ENCODE assay signal across 10 cellular contexts in the genomic region with DNA sequence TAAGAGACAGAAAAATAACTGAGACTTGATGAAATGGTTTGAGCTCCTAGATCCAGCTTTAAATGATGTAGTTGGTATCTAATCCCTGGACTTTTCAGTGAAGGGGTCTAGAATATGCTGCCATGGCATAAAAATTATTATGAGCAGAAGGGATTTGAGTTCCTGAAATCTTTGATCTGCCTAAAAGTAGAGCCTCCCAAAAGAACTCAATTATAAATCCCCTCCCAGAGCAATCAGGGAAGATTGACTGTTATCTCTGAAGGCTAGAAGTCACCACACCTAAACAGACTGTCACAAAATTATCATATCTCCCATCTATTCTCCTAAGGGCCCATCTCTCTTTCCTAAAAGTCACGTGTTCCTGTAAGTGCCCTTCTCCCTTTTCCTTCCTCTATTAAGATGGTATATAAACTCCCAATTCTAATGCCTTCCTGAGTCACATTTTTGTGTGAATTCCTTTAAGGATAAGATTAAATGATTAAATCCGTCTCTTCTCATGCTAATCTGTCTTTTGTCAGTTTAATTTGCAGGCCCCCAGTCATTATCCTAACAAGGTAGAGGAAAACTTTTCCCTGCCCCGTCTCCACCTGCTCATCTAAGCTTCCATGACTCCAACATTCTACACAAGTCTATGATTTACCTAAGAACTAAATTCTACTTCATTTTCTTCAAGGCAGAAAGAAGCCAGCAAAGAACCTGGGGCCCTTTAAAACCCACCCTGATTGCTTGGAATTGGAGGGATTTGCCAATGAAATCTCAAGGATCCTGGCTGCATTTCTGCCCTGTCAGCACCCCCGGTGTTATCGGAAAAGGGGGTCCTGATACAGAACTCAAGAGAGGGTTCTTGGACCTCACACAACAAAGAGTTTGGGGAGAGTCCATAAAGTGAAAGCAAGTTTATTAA. TPM values are rescaled to one million over a fixed set of nuclear protein-coding genes. Genes with fewer than 3 reads are reported as not detected.
DNase-seq lines count a peak whose midpoint lies in the region; ATAC-seq and TF ChIP-seq lines count a peak whose summit lies in the region.
"Had no signal": no experiment of that assay in that cellular context is flagged by ENCODE, and none has a peak within 500 bp of the region (broad histone marks: within the 10 kb centered on the region; RNA-seq: fewer than 3 reads in every experiment).

No MANE protein-coding gene starts in this region.

- H3K27ac ChIP-seq in mammary epithelial cell (ENCODE audit: insufficient read depth, low read depth, low read length): peak overlapping the region; percentile 90
- H3K27ac ChIP-seq in mesenchymal stem cell (ENCODE audit: low read length, poor library complexity, severe bottlenecking): peak overlapping the region; percentile 100
- peak overlapping the region; percentile 83 for H3K27ac ChIP-seq in upper lobe of right lung

- no peak for ATAC-seq in upper lobe of right lung
- no peak for ATAC-seq in HG02623 (IDR thresholded peaks at IDR 0.05; ENCODE audit: unreplicated experiment)
- ATAC-seq in GM18498 (IDR thresholded peaks at IDR 0.05; ENCODE audit: unreplicated experiment): no peak

- H3K4me1 Mint-ChIP-seq in activated naive CD4-positive, alpha-beta T cell treated with anti-CD3 and anti-CD28 coated beads, Interleukin-2, amount 50 U/mL, for 24 hours: no peaks in the 10 kb centered on the region

- no peaks in the 10 kb centered on the region for H3K79me1 ChIP-seq in mesenchymal stem cell (replicated peaks; ENCODE audit: low read length, poor library complexity, severe bottlenecking)

- no peaks in the 10 kb centered on the region for H3K9me3 Mint-ChIP-seq in activated naive CD4-positive, alpha-beta T cell treated with anti-CD3 and anti-CD28 coated beads, Interleukin-2, amount 50 U/mL, for 24 hours
- H3K9me3 Mint-ChIP-seq: activated T-cell treated with anti-CD3 and anti-CD28 coated beads, Interleukin-2, amount 50 U/mL, for 72 hours had no signal

- H3K4me3 ChIP-seq in mammary epithelial cell (replicated peaks in 1 of 3; ENCODE audit: insufficient read depth in 1 of 3, low read depth in 2 of 3, low read length in 3 of 3): no peak overlapping the region
- H3K4me3 ChIP-seq in mesenchymal stem cell (ENCODE audit: insufficient read depth in 1 of 2, low read depth in 1 of 2, low read length in 2 of 2): peak overlapping the region in 1 of 2 experiments; percentile 52
- H3K4me3 ChIP-seq in upper lobe of right lung: no peak overlapping the region

- peak overlapping the region; percentile 11 for H2AK5ac ChIP-seq in mesenchymal stem cell (ENCODE audit: low read length, severe bottlenecking)

- H2BK12ac ChIP-seq in mesenchymal stem cell (ENCODE audit: low read length in 2 of 2): peak overlapping the region in 1 of 2 experiments; percentile 1

- no peak for DNase-seq in activated naive CD4-positive, alpha-beta T cell treated with anti-CD3 and anti-CD28 coated beads, Interleukin-2, amount 50 U/mL, for 16 hours
- DNase-seq in mammary epithelial cell (no peak), mesenchymal stem cell (peak; percentile 25), upper lobe of right lung (no peak), NCI-H510A (lab: John Stamatoyannopoulos, UW) (no peak)
- DNase-seq: activated T-cell treated with anti-CD3 and anti-CD28 coated beads, Interleukin-2, amount 50 U/mL, for 72 hours; NK-92 treated with Interleukin-12 subunit alpha and Interleukin-12 subunit beta, amount 100 ng/mL, for 24 hours had no signal

- dilution Hi-C loops in mammary epithelial cell (cut with HindIII; ENCODE audit: low sequenced_read_pairs): no loop called here

- H2BK120ac ChIP-seq in mesenchymal stem cell (ENCODE audit: low read depth, low read length): peak overlapping the region; percentile 86

- H3K4me2 ChIP-seq in mammary epithelial cell (ENCODE audit: insufficient read depth, low read depth, low read length) (peak overlapping the region; percentile 16), mesenchymal stem cell (ENCODE audit: low read length, poor library complexity, severe bottlenecking) (no peak overlapping the region)

- CTCF ChIA-PET in mammary epithelial cell (lab: Charles Lee; ENCODE audit: low non-redundant PET): no interaction called here

- no peaks in the 10 kb centered on the region for H3K9me3 ChIP-seq in mammary epithelial cell (replicated peaks; ENCODE audit: insufficient read depth, low read length)
- H3K9me3 ChIP-seq in mesenchymal stem cell (ENCODE audit: control insufficient read depth, low read length): no peaks in the 10 kb centered on the region
- no peaks in the 10 kb centered on the region for H3K9me3 ChIP-seq in upper lobe of right lung

- peak overlapping the region; percentile 42 to 46 for H3K4ac ChIP-seq in mesenchymal stem cell (ENCODE audit: low read depth in 1 of 2, low read length in 2 of 2)

- no peak overlapping the region for H3K14ac ChIP-seq in mesenchymal stem cell (ENCODE audit: low read length in 2 of 2)

- peaks cover 13% of the 10 kb centered on the region for H3K27me3 Mint-ChIP-seq in activated naive CD4-positive, alpha-beta T cell treated with anti-CD3 and anti-CD28 coated beads, Interleukin-2, amount 50 U/mL, for 24 hours

- intact Hi-C loops in mammary epithelial cell (cut with micrococcal nuclease) (no loop called here), upper lobe of right lung (cut with DNase I) (no loop called here)

- H3K4me3 Mint-ChIP-seq in activated naive CD4-positive, alpha-beta T cell treated with anti-CD3 and anti-CD28 coated beads, Interleukin-2, amount 50 U/mL, for 24 hours: no peak overlapping the region
- H3K4me3 Mint-ChIP-seq: activated T-cell treated with anti-CD3 and anti-CD28 coated beads, Interleukin-2, amount 50 U/mL, for 72 hours had no signal

- no peak overlapping the region for H3K23ac ChIP-seq in mesenchymal stem cell (ENCODE audit: low read length in 2 of 2)

- no peaks in the 10 kb centered on the region for H3K36me3 Mint-ChIP-seq in activated naive CD4-positive, alpha-beta T cell treated with anti-CD3 and anti-CD28 coated beads, Interleukin-2, amount 50 U/mL, for 24 hours

- H3K36me3 ChIP-seq in mammary epithelial cell (ENCODE audit: insufficient read depth, low read length) (no peaks in the 10 kb centered on the region), mesenchymal stem cell (ENCODE audit: control insufficient read depth in 1 of 2, insufficient read depth in 2 of 2, low read depth in 1 of 2, low read length in 2 of 2) (no peaks in the 10 kb centered on the region), upper lobe of right lung (no peaks in the 10 kb centered on the region)

- BruUV-seq in mammary epithelial cell (replicated peaks; lab: Mats Ljungman, UMichigan): TSS peak; percentile 88

- H3K4me1 ChIP-seq in mammary epithelial cell (ENCODE audit: insufficient read depth, low read length) (peaks cover 26% of the 10 kb centered on the region), mesenchymal stem cell (ENCODE audit: control insufficient read depth, insufficient read depth, low read depth, low read length) (peaks cover 7% of the 10 kb centered on the region), upper lobe of right lung (peaks cover 21% of the 10 kb centered on the region)

- peak overlapping the region in 1 of 2 experiments; percentile 55 for H3K18ac ChIP-seq in mesenchymal stem cell (ENCODE audit: low read depth in 1 of 2, low read length in 2 of 2)

- in situ Hi-C loops in mammary epithelial cell (cut with MboI; ENCODE audit: low sequenced_read_pairs in 2 of 2): no loop called here

- TF ChIP-seq CTCF in mammary epithelial cell (conservative IDR thresholded peaks at IDR 0.05 in 1 of 2, IDR thresholded peaks at IDR 0.05 in 1 of 2; ENCODE audit: extremely low read depth in 1 of 2, insufficient read depth in 1 of 2, low read depth in 1 of 2, low read length in 2 of 2) (no peak), upper lobe of right lung (IDR thresholded peaks at IDR 0.05) (no peak)

- no peak overlapping the region for H4K8ac ChIP-seq in mesenchymal stem cell (ENCODE audit: low read length)

- no peaks in the 10 kb centered on the region for H4K20me1 ChIP-seq in mammary epithelial cell (ENCODE audit: insufficient read depth, low read length)

- H4K91ac ChIP-seq in mesenchymal stem cell (ENCODE audit: low read length): no peak overlapping the region

- H2BK5ac ChIP-seq in mesenchymal stem cell (ENCODE audit: low read depth, low read length, poor library complexity, severe bottlenecking): no peak overlapping the region

- H3K27me3 ChIP-seq in mammary epithelial cell (ENCODE audit: insufficient read depth, low read length): no peaks in the 10 kb centered on the region
- H3K27me3 ChIP-seq in mesenchymal stem cell (ENCODE audit: control insufficient read depth in 1 of 2, insufficient read depth in 1 of 2, low read length in 2 of 2): no peaks in the 10 kb centered on the region
- H3K27me3 ChIP-seq in upper lobe of right lung: no peaks in the 10 kb centered on the region

- no peak overlapping the region for H2BK15ac ChIP-seq in mesenchymal stem cell (ENCODE audit: low read depth, poor library complexity, severe bottlenecking)

- 98% methylated on average over 5 of the region's 5 CpGs for WGBS in mammary epithelial cell (ENCODE audit: low coverage, missing lambda C conversion rate)
- 41% methylated on average over 5 of the region's 5 CpGs for WGBS in mesenchymal stem cell

- peak overlapping the region; percentile 17 for H2AFZ ChIP-seq in mammary epithelial cell (ENCODE audit: low read depth, low read length)
- no peak overlapping the region for H2AFZ ChIP-seq in mesenchymal stem cell (ENCODE audit: low read depth, low read length)

- H3K27ac Mint-ChIP-seq in activated naive CD4-positive, alpha-beta T cell treated with anti-CD3 and anti-CD28 coated beads, Interleukin-2, amount 50 U/mL, for 24 hours: peak overlapping the region; percentile 32
- H3K27ac Mint-ChIP-seq: activated T-cell treated with anti-CD3 and anti-CD28 coated beads, Interleukin-2, amount 50 U/mL, for 72 hours had no signal

- H3K9ac ChIP-seq in mammary epithelial cell (ENCODE audit: insufficient read depth, low read length) (no peak overlapping the region), mesenchymal stem cell (ENCODE audit: low read length) (peak overlapping the region; percentile 86)

- H3K79me2 ChIP-seq in mammary epithelial cell (ENCODE audit: insufficient read depth, low read length): no peaks in the 10 kb centered on the region

RNA-seq across cellular contexts. Expression of gene PWWP2A, which starts 47.1 kb away (rescaled TPM):
- total RNA-seq in mammary epithelial cell: 10 to 100 TPM; 14.7 to 16.7 TPM
- 8.4 TPM for polyA plus RNA-seq in mammary epithelial cell
- polyA minus RNA-seq in mammary epithelial cell: 1.8 TPM
- polyA plus RNA-seq in mesenchymal stem cell (2013, experiment 1 of 2): 24.0 TPM
- 22.5 TPM for polyA plus RNA-seq in mesenchymal stem cell (2013, experiment 2 of 2)
- 26.7 TPM for total RNA-seq in upper lobe of right lung
